8 cellular contexts compared by ENCODE assay signal in genomic region chr7:25862254-25862992, GRCh38.
DNase-seq lines count a peak whose midpoint lies in the region; ATAC-seq and TF ChIP-seq lines count a peak whose summit lies in the region.

No MANE protein-coding gene starts in this region.

- peak overlapping the region; percentile 75 for H3K27ac Mint-ChIP-seq in activated CD4-positive, alpha-beta T cell treated with anti-CD3 and anti-CD28 coated beads, Interleukin-2, amount 10 ng/mL, durations not matched to agents 24 days and 14 days
- H3K27ac Mint-ChIP-seq in mesothelial cell of epicardium, result peak overlapping the region; percentile 90

- intact Hi-C loops in activated CD4-positive, alpha-beta T cell treated with anti-CD3 and anti-CD28 coated beads, Interleukin-2, amount 10 ng/mL, durations not matched to agents 24 days and 14 days (cut with micrococcal nuclease), result loop anchor here (1.0 to 10.0 kb wide), 7 partner anchors 89 to 1380 kb away; partner anchors contain the start of genes EVX1, HNRNPA2B1, NFE2L3 and SKAP2

- peaks cover 9% of the 10 kb centered on the region for H3K36me3 Mint-ChIP-seq in activated CD4-positive, alpha-beta T cell treated with anti-CD3 and anti-CD28 coated beads, Interleukin-2, amount 10 ng/mL, durations not matched to agents 24 days and 14 days (ENCODE audit: low read depth)
- no peaks in the 10 kb centered on the region for H3K36me3 Mint-ChIP-seq in mesothelial cell of epicardium

- H3K9me3 Mint-ChIP-seq in activated CD4-positive, alpha-beta T cell treated with anti-CD3 and anti-CD28 coated beads, Interleukin-2, amount 10 ng/mL, durations not matched to agents 24 days and 14 days, result peaks cover 9% of the 10 kb centered on the region
- H3K9me3 Mint-ChIP-seq in mesothelial cell of epicardium, result no peaks in the 10 kb centered on the region

- no peak for TF ChIP-seq CTCF in mesothelial cell of epicardium (IDR thresholded peaks at IDR 0.05; ENCODE audit: unreplicated experiment)

- ATAC-seq in GM19467 (IDR thresholded peaks at IDR 0.05; ENCODE audit: unreplicated experiment) (peak; percentile 88), HG03558 (IDR thresholded peaks at IDR 0.05; ENCODE audit: extremely low read depth, unreplicated experiment) (peak; percentile 81)

- peak overlapping the region; percentile 76 for H3K4me3 Mint-ChIP-seq in activated CD4-positive, alpha-beta T cell treated with anti-CD3 and anti-CD28 coated beads, Interleukin-2, amount 10 ng/mL, durations not matched to agents 24 days and 14 days
- H3K4me3 Mint-ChIP-seq in mesothelial cell of epicardium, result peak overlapping the region; percentile 53

- DNase-seq in CMK (ENCODE audit: low read depth) (peak; percentile 96), NCI-H524 treated with DMSO at 0.1 percent for 48 hours (lab: John Stamatoyannopoulos, UW) (peak; percentile 99), dermis blood vessel endothelial cell (peak; percentile 98), mesothelial cell of epicardium (ENCODE audit: low spot score in 2 of 2, unreplicated experiment in 2 of 2) (peak; percentile 99)
- peak; percentile 99 for DNase-seq in activated CD4-positive, alpha-beta T cell treated with anti-CD3 and anti-CD28 coated beads, Interleukin-2, amount 10 ng/mL, durations not matched to agents 24 days and 14 days
- peak; percentile 89 to 95 for DNase-seq in stimulated activated CD8-positive, alpha-beta memory T cell treated with anti-CD3 and anti-CD28 coated beads, Interleukin-7, amount 100 ng/mL, for 48 hours (ENCODE audit: extremely low read depth in 1 of 2, low read depth in 1 of 2)

- peaks cover 30% of the 10 kb centered on the region for H3K4me1 Mint-ChIP-seq in activated CD4-positive, alpha-beta T cell treated with anti-CD3 and anti-CD28 coated beads, Interleukin-2, amount 10 ng/mL, durations not matched to agents 24 days and 14 days
- peaks cover 27% of the 10 kb centered on the region for H3K4me1 Mint-ChIP-seq in mesothelial cell of epicardium

- peaks cover 68% of the 10 kb centered on the region for H3K27me3 Mint-ChIP-seq in activated CD4-positive, alpha-beta T cell treated with anti-CD3 and anti-CD28 coated beads, Interleukin-2, amount 10 ng/mL, durations not matched to agents 24 days and 14 days
- peaks cover 35% of the 10 kb centered on the region for H3K27me3 Mint-ChIP-seq in mesothelial cell of epicardium (ENCODE audit: low read depth)

Comparison
In these comparisons a context has a peak if more than half of its experiments do, and no peak if none do; other contexts are left out.
1. Peak in every context shown above with its lines: DNase-seq and ATAC-seq.